In the genomic region with DNA sequence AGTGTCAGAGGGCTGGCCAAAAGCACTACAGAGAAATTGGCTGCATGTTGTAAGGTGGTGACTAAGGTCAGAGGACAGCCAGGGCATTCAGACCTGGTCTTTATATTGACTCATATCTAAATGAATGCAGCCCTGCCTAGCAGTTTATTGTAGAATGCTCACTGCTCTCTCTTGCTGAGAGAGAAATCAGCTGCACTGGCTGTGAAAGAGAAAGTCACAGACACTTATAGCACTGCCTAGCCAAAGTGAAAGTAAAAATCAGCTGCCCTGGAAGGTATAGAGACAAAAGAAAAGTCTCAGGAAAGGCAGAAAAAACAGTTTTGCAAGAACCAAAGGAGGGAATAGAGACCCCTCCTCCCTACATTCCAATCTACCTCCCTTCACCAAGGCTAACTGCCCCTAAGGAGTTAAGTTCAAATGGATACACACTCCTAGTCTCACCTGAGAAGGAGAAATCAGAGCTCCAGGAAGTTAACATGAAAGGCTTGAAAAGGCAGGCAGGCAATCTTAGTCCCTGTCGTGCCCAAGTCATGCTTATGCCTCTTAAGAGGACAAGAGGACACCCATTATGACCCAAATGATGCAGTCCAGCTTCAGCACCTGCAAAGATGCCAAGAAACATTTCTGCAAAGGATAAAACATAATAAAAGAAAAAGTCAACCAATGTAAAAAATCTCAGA, we compare ENCODE assay signal across 1 cellular context.
TF ChIP-seq lines count a peak whose summit lies in the region.

No MANE protein-coding gene starts in this region.

TF ChIP-seq in HepG2, 621 proteins besides CTCF, POLR2A, EP300 and RAD21 (continued from another document):
- TF ChIP-seq SALL1 (CRISPR knock-in tag; IDR thresholded peaks at IDR 0.05), result no peak
- TF ChIP-seq ELF4 (CRISPR knock-in tag; IDR thresholded peaks at IDR 0.05; ENCODE audit: borderline replicate concordance), result no peak
- no peak for TF ChIP-seq LBX2 (CRISPR knock-in tag; IDR thresholded peaks at IDR 0.05; ENCODE audit: borderline replicate concordance)
- TF ChIP-seq ZMYM4 (CRISPR knock-in tag; IDR thresholded peaks at IDR 0.05), result no peak
